ENCODE assay signal across 1 cellular context in the genomic region with DNA sequence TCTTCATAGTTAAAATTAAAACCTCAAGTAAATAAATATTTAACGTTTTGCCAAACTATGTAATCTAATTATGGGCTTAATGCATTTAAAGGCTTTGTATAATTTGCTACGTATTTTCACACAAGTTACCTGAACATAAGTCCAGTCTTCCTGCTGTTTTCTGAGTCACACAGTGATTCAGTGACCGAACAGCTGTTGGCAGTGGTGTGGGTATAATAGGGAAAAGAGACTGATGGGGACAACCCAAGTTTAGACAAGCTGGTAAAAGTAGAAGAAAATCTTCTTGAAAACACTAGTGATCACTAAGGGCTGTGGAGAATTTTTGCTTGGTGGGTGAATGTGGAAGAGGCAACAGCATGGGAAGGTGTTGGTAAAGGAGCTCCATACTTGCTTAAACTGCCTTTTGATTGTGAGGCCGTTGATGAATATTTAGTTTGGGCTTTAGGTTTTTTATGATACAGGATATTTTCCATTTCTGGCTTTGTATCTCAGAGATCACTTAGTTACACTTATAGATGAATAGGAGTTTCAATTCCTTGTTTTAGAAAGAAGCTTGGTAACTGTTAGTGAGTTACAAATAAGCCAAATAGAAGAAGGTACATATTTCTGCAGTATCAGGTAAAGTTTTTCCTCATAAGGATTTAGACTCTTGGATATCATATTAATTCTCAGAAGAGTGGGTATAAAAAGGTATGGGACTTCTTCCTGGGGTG.
TF ChIP-seq lines count a peak whose summit lies in the region.

No MANE protein-coding gene starts in this region.

TF ChIP-seq in GM23338, 12 proteins besides CTCF, POLR2A, EP300 and RAD21 (continued from another document):
- TF ChIP-seq, protein P1, sequence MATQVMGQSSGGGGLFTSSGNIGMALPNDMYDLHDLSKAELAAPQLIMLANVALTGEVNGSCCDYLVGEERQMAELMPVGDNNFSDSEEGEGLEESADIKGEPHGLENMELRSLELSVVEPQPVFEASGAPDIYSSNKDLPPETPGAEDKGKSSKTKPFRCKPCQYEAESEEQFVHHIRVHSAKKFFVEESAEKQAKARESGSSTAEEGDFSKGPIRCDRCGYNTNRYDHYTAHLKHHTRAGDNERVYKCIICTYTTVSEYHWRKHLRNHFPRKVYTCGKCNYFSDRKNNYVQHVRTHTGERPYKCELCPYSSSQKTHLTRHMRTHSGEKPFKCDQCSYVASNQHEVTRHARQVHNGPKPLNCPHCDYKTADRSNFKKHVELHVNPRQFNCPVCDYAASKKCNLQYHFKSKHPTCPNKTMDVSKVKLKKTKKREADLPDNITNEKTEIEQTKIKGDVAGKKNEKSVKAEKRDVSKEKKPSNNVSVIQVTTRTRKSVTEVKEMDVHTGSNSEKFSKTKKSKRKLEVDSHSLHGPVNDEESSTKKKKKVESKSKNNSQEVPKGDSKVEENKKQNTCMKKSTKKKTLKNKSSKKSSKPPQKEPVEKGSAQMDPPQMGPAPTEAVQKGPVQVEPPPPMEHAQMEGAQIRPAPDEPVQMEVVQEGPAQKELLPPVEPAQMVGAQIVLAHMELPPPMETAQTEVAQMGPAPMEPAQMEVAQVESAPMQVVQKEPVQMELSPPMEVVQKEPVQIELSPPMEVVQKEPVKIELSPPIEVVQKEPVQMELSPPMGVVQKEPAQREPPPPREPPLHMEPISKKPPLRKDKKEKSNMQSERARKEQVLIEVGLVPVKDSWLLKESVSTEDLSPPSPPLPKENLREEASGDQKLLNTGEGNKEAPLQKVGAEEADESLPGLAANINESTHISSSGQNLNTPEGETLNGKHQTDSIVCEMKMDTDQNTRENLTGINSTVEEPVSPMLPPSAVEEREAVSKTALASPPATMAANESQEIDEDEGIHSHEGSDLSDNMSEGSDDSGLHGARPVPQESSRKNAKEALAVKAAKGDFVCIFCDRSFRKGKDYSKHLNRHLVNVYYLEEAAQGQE (IDR thresholded peaks at IDR 0.05; ENCODE audit: unreplicated experiment): no peak
- TF ChIP-seq STAT1 (IDR thresholded peaks at IDR 0.05; ENCODE audit: unreplicated experiment) (no peak), ZNF114 (CRISPR knock-in tag; IDR thresholded peaks at IDR 0.05) (no peak)
